1 cellular context compared by ENCODE assay signal in the genomic region with DNA sequence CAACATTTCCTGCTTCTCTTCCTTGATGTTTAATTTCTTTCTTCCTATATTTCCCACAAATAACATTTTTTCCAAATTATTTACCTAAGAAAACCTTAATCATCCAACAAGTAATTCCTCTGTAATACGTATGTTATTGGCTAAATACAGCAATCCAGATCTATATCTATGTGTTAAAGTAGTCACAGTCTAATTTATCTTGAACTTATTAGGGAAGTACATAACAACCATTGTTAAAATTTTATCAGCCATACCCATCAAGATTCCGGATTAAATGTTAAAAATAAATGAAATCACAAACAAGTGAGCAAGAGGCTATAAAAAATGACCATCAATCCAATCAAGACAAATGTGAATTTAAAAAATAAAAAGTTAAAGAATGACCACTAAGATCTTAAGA.
TF ChIP-seq lines count a peak whose summit lies in the region.

No MANE protein-coding gene starts in this region.

TF ChIP-seq in GM12878, 131 proteins besides CTCF, POLR2A, EP300 and RAD21:
- TF ChIP-seq EGR1 (IDR thresholded peaks at IDR 0.05; ENCODE audit: borderline replicate concordance in 1 of 2, low read depth in 2 of 2, low read length in 2 of 2) (no peak), ZSCAN29 (IDR thresholded peaks at IDR 0.05) (no peak), RUNX3 (IDR thresholded peaks at IDR 0.05; ENCODE audit: low read length) (no peak), NR2C2 (IDR thresholded peaks at IDR 0.05; ENCODE audit: borderline replicate concordance, control insufficient read depth, insufficient read length, low read depth) (no peak), MEF2A (IDR thresholded peaks at IDR 0.05; ENCODE audit: insufficient read depth, low read depth, low read length) (no peak), REST (IDR thresholded peaks at IDR 0.05; ENCODE audit: low read depth, low read length) (no peak), TAF1 (IDR thresholded peaks at IDR 0.05; ENCODE audit: borderline replicate concordance, low read depth, low read length) (no peak), ZNF207 (IDR thresholded peaks at IDR 0.05; ENCODE audit: borderline replicate concordance) (no peak), CREB1 (IDR thresholded peaks at IDR 0.05; ENCODE audit: low read depth) (no peak), RELB (IDR thresholded peaks at IDR 0.05; ENCODE audit: low read depth) (no peak), JUNB (IDR thresholded peaks at IDR 0.05) (no peak), RB1 (IDR thresholded peaks at IDR 0.05; ENCODE audit: borderline replicate concordance) (no peak)
